In genomic region chrX:141176586-141177451, GRCh38 we compare ENCODE assay signal across 8 cellular contexts. TPM values are rescaled to one million over a fixed set of nuclear protein-coding genes. Genes with fewer than 3 reads are reported as not detected.
A peak's percentile ranks its signal among the peaks of the same experiment; 100 is the strongest.
DNase-seq lines count a peak whose midpoint lies in the region; ATAC-seq and TF ChIP-seq lines count a peak whose summit lies in the region.

LDOC1 (minus strand) TSS chrX:141177129; CDS start chrX:141177021, 108 bp downstream.

- peaks cover 67% of the 10 kb centered on the region for H3K9me3 Mint-ChIP-seq in nephron progenitor cell
- H3K9me3 Mint-ChIP-seq in stimulated activated naive B cell treated with anti-CD40 and anti-IgM and Interleukin-4, amounts not matched to agents 10 μg/mL and 1 μg/mL and 100 μg/mL, for 72 hours = peaks cover 0 to 5% of the 10 kb centered on the region in 2 donors

- H3K4me1 ChIP-seq in PC-9 (replicated peaks; ENCODE audit: insufficient read depth) = no peaks in the 10 kb centered on the region

- POLR2A ChIA-PET in PC-9 (lab: Charles Lee; ENCODE audit: unreplicated experiment) = interaction anchor here (0.6 to 0.7 kb wide), 3 partner anchors 43 to 174 kb away, joined by 3 to 6 read pairs (median 5); no protein-coding TSS in a partner anchor

- H3K27me3 Mint-ChIP-seq in nephron progenitor cell (ENCODE audit: low read depth, poor library complexity) = no peaks in the 10 kb centered on the region
- no peaks in the 10 kb centered on the region for H3K27me3 Mint-ChIP-seq in stimulated activated naive B cell treated with anti-CD40 and anti-IgM and Interleukin-4, amounts not matched to agents 10 μg/mL and 1 μg/mL and 100 μg/mL, for 72 hours

- H3K27ac ChIP-seq in PC-9 = no peak within 1 kb of the TSS

- H3K9me2 ChIP-seq in PC-9 (ENCODE audit: insufficient read depth) = no peaks in the 10 kb centered on the region

- DNase-seq in GOT3 (lab: John Stamatoyannopoulos, UW) (peak; percentile 8), PC-9 (peak; percentile 42 to 75), fibroblast of villous mesenchyme (ENCODE audit: low read depth) (peak; percentile 68), nephron progenitor cell (peak; percentile 91)
- peak; percentile 6 to 66 (median 22) for DNase-seq in activated naive CD4-positive, alpha-beta T cell (lab: John Stamatoyannopoulos, UW)
- DNase-seq in stimulated activated naive B cell treated with anti-CD40 and anti-IgM and Interleukin-4, amounts not matched to agents 10 μg/mL and 1 μg/mL and 100 μg/mL, for 72 hours = peak; percentile 61

- peak within 1 kb of the TSS; percentile 68 for H3K4me2 ChIP-seq in PC-9

- no peaks in the 10 kb centered on the region for H3F3A ChIP-seq in PC-9 (ENCODE audit: insufficient read depth, low read depth)

- no peaks in the 10 kb centered on the region for H3K36me3 ChIP-seq in PC-9 (ENCODE audit: low read depth)

- no peaks in the 10 kb centered on the region for H3K9me3 ChIP-seq in PC-9 (ENCODE audit: insufficient read depth, low read depth)

- H4K20me1 ChIP-seq in PC-9 (ENCODE audit: insufficient read depth) = no peaks in the 10 kb centered on the region

- intact Hi-C loops in PC-9 (cut with micrococcal nuclease; ENCODE audit: unreplicated experiment) = no loop called here

- H3K36me3 Mint-ChIP-seq in nephron progenitor cell (ENCODE audit: low read depth) = peaks cover 4% of the 10 kb centered on the region
- no peaks in the 10 kb centered on the region for H3K36me3 Mint-ChIP-seq in stimulated activated naive B cell treated with anti-CD40 and anti-IgM and Interleukin-4, amounts not matched to agents 10 μg/mL and 1 μg/mL and 100 μg/mL, for 72 hours

- peak within 1 kb of the TSS; percentile 96 for H2AFZ ChIP-seq in PC-9

- no TSS peak for BruUV-seq in PC-9 (replicated peaks; lab: Mats Ljungman, UMichigan)

- H3K4me1 Mint-ChIP-seq in nephron progenitor cell = peaks cover 9% of the 10 kb centered on the region
- H3K4me1 Mint-ChIP-seq in stimulated activated naive B cell treated with anti-CD40 and anti-IgM and Interleukin-4, amounts not matched to agents 10 μg/mL and 1 μg/mL and 100 μg/mL, for 72 hours = peaks cover 7 to 13% of the 10 kb centered on the region in 2 donors

- CTCF ChIA-PET in PC-9 (lab: Charles Lee) = interaction anchor here (0.6 kb wide), 1 partner anchor 229 kb away, joined by 5 read pairs; no protein-coding TSS in a partner anchor

- no peak for TF ChIP-seq CTCF in PC-9 (conservative IDR thresholded peaks at IDR 0.05)
- no peak for TF ChIP-seq CTCF in fibroblast of villous mesenchyme (IDR thresholded peaks at IDR 0.05; ENCODE audit: insufficient read depth, low read depth, low read length)
- TF ChIP-seq CTCF in nephron progenitor cell (IDR thresholded peaks at IDR 0.05) = no peak

- peak within 1 kb of the TSS; percentile 91 for H3K4me3 Mint-ChIP-seq in nephron progenitor cell
- H3K4me3 Mint-ChIP-seq in stimulated activated naive B cell treated with anti-CD40 and anti-IgM and Interleukin-4, amounts not matched to agents 10 μg/mL and 1 μg/mL and 100 μg/mL, for 72 hours = peak within 1 kb of the TSS; percentile 87

- no peaks in the 10 kb centered on the region for H3K27me3 ChIP-seq in PC-9 (ENCODE audit: insufficient read depth, low read depth)

- H3K4me3 ChIP-seq in PC-9 (peak within 1 kb of the TSS; percentile 66), fibroblast of villous mesenchyme (ENCODE audit: low read depth, low read length) (peak within 1 kb of the TSS; percentile 71)

- peak; percentile 87 to 93 for ATAC-seq in stimulated activated naive B cell treated with anti-CD40 and anti-IgM and Interleukin-4, amounts not matched to agents 10 μg/mL and 1 μg/mL and 100 μg/mL, for 72 hours (replicated peaks)
- ATAC-seq in GM18868 (IDR thresholded peaks at IDR 0.05; ENCODE audit: unreplicated experiment) (no peak), GM21529 (IDR thresholded peaks at IDR 0.05; ENCODE audit: unreplicated experiment) (no peak)

- H3K27ac Mint-ChIP-seq in nephron progenitor cell = peak within 1 kb of the TSS; percentile 59
- H3K27ac Mint-ChIP-seq in stimulated activated naive B cell treated with anti-CD40 and anti-IgM and Interleukin-4, amounts not matched to agents 10 μg/mL and 1 μg/mL and 100 μg/mL, for 72 hours = peak within 1 kb of the TSS; percentile 42

- H3K79me2 ChIP-seq in PC-9 (ENCODE audit: low read depth) = no peaks in the 10 kb centered on the region

RNA-seq across cellular contexts. Expression of gene LDOC1, which starts in this region (rescaled TPM):
- total RNA-seq in PC-9 (2021) (42.4 and 49.5 TPM in 2 replicates), fibroblast of villous mesenchyme (5.2 TPM in 2 replicates)

Comparison
In these comparisons a context has a peak if more than half of its experiments do, and no peak if none do; other contexts are left out.
1. DNase-seq: peak in every context shown above with its lines; median percentile 91 in nephron progenitor cell; 68 in fibroblast of villous mesenchyme; 61 in stimulated activated naive B cell treated with anti-CD40 and anti-IgM and Interleukin-4, amounts not matched to agents 10 μg/mL and 1 μg/mL and 100 μg/mL, for 72 hours; 58 in PC-9; 22 in activated naive CD4-positive, alpha-beta T cell; 8 in GOT3.
2. ATAC-seq: peak in stimulated activated naive B cell treated with anti-CD40 and anti-IgM and Interleukin-4, amounts not matched to agents 10 μg/mL and 1 μg/mL and 100 μg/mL, for 72 hours (2 of 2); none in GM18868 (single experiment) and GM21529 (single experiment).